1 cellular context compared by ENCODE assay signal in genomic region chr4:24656906-24657305, GRCh38.
TF ChIP-seq lines count a peak whose summit lies in the region.

No MANE protein-coding gene starts in this region.

TF ChIP-seq in H1, 55 proteins besides CTCF, POLR2A, EP300 and RAD21 (continued from another document):
- no peak for TF ChIP-seq SIN3A (conservative IDR thresholded peaks at IDR 0.05 in 1 of 2, IDR thresholded peaks at IDR 0.05 in 1 of 2; ENCODE audit: low read depth in 1 of 2, low read length in 2 of 2)
- no peak for TF ChIP-seq SP1 (IDR thresholded peaks at IDR 0.05; ENCODE audit: low read depth, low read length)
- no peak for TF ChIP-seq SRF (IDR thresholded peaks at IDR 0.05; ENCODE audit: low read depth, low read length)
- TF ChIP-seq YY1 (IDR thresholded peaks at IDR 0.05; ENCODE audit: low read depth, low read length), result no peak
- TF ChIP-seq BRCA1 (IDR thresholded peaks at IDR 0.05; ENCODE audit: low read depth, low read length), result no peak
- no peak for TF ChIP-seq TEAD4 (IDR thresholded peaks at IDR 0.05; ENCODE audit: low read depth, low read length)
